In the genomic region with DNA sequence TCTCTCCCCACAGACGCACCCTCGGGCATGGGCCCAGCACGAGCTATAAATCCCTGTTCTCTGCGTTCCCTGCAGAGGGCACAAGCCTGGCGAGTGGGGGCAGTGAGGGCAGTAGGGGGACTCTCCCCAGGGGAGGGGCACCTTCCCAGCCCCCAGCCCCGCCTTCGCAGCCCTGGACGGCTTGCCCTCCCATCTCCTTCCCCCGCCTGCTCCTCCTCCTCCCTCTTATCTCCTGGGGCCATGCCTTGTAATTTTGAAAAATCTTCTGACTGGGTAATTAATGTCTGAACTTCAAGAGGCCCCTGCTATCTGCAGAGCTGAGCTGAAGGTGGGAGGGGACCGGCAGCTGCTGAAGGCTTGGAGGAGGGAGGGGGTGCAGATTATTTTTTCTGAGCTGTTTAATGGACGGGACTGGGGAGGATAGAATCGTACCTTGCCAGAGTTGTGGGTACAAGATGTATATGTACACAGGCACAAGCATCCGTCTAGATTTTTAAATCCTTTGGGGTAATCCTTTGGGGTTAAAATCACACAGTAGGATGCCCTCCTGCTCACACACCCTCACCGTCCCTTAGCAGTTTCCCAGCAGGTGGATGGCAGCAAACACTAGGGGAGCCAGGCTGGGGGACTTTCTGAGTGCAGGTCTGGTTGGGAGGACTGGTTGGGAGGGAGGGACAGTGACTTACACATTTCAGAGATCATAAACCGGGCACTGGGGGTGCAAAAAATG, we compare ENCODE assay signal across 9 cellular contexts.
DNase-seq lines count a peak whose midpoint lies in the region; ATAC-seq and TF ChIP-seq lines count a peak whose summit lies in the region.
"Had no signal": no experiment of that assay in that cellular context is flagged by ENCODE, and none has a peak within 500 bp of the region (broad histone marks: within the 10 kb centered on the region; RNA-seq: fewer than 3 reads in every experiment).

No MANE protein-coding gene starts in this region.

- H3K4me2 ChIP-seq in GM23248 (ENCODE audit: unreplicated experiment), result peak overlapping the region; percentile 64

- in situ Hi-C loops in GM23248 (cut with MboI), result no loop called here

- H3K4me3 ChIP-seq in GM23248 (no peak overlapping the region), esophagus muscularis mucosa (no peak overlapping the region)

- peaks cover 29% of the 10 kb centered on the region for H3F3A ChIP-seq in GM23248 (ENCODE audit: insufficient read depth)

- TF ChIP-seq EP300 in esophagus muscularis mucosa (IDR thresholded peaks at IDR 0.05), result no peak

- peaks cover 7% of the 10 kb centered on the region for H3K36me3 Mint-ChIP-seq in progenitor cell of endocrine pancreas (ENCODE audit: insufficient read depth)
- peaks cover 1% of the 10 kb centered on the region for H3K36me3 Mint-ChIP-seq in activated CD4-positive, alpha-beta T cell treated with anti-CD3 and anti-CD28 coated beads for 36 hours (ENCODE audit: low read depth)

- no peak overlapping the region for H2AFZ ChIP-seq in GM23248

- 0 out of 2 replicates have a peak, but pooled peaks cover 2% of the 10 kb centered on the region for H3K36me3 ChIP-seq in GM23248 (ENCODE audit: low read depth)
- no peaks in the 10 kb centered on the region for H3K36me3 ChIP-seq in esophagus muscularis mucosa

- no peaks in the 10 kb centered on the region for H3K9me3 ChIP-seq in GM23248 (ENCODE audit: low read depth)
- H3K9me3 ChIP-seq in esophagus muscularis mucosa, result no peaks in the 10 kb centered on the region

- peaks cover 69% of the 10 kb centered on the region for H3K4me1 ChIP-seq in GM23248 (ENCODE audit: insufficient read depth)
- peaks cover 59 to 75% (median 69%) of the 10 kb centered on the region in 4 donors for H3K4me1 ChIP-seq in esophagus muscularis mucosa

- peaks cover 64% of the 10 kb centered on the region for H3K4me1 Mint-ChIP-seq in progenitor cell of endocrine pancreas (ENCODE audit: low read depth)
- H3K4me1 Mint-ChIP-seq in activated CD4-positive, alpha-beta T cell treated with anti-CD3 and anti-CD28 coated beads for 36 hours, result peaks cover 35% of the 10 kb centered on the region

- POLR2A ChIA-PET in activated CD4-positive, alpha-beta T cell treated with anti-CD3 and anti-CD28 coated beads for 36 hours (lab: Charles Lee), result no interaction called here

- peak overlapping the region; percentile 72 for H3K9ac ChIP-seq in GM23248

- intact Hi-C loops in esophagus muscularis mucosa (cut with DNase I), result loop anchor here (5.0 kb wide), 1 partner anchor 47 kb away; no protein-coding TSS in a partner anchor
- intact Hi-C loops in activated CD4-positive, alpha-beta T cell treated with anti-CD3 and anti-CD28 coated beads for 36 hours (cut with DNase I, micrococcal nuclease), result no loop called here

- TF ChIP-seq CTCF in esophagus muscularis mucosa (IDR thresholded peaks at IDR 0.05), result no peak
- TF ChIP-seq CTCF in progenitor cell of endocrine pancreas (IDR thresholded peaks at IDR 0.05; ENCODE audit: unreplicated experiment), result peak; percentile 9

- DNase-seq in GM23248 (no peak), NCI-H345 (lab: John Stamatoyannopoulos, UW) (peak; percentile 45), esophagus muscularis mucosa (ENCODE audit: extremely low spot score) (no peak), progenitor cell of endocrine pancreas (ENCODE audit: low spot score, unreplicated experiment) (no peak)
- no peak for DNase-seq in activated CD4-positive, alpha-beta T cell treated with anti-CD3 and anti-CD28 coated beads for 36 hours

- peak overlapping the region; percentile 92 for H3K27ac Mint-ChIP-seq in progenitor cell of endocrine pancreas
- no peak overlapping the region for H3K27ac Mint-ChIP-seq in activated CD4-positive, alpha-beta T cell treated with anti-CD3 and anti-CD28 coated beads for 36 hours
- H3K27ac Mint-ChIP-seq: T-helper 1 cell treated with Interleukin-12 subunit alpha and Interleukin-12 subunit beta and Interleukin-4 antibody, amounts not matched to agents 30 μg/mL and 1 μg/mL, for 36 hours had no signal

- H3K79me2 ChIP-seq in GM23248 (ENCODE audit: insufficient read depth), result peaks cover 61% of the 10 kb centered on the region

- WGBS in GM23248 (ENCODE audit: low coverage in 1 of 2, low lambda C conversion rate in 2 of 2, missing lambda C conversion rate in 2 of 2), 2 experiments, result 77 to 79% methylated on average over 11 to 15 of the region's 15 CpGs
- WGBS in esophagus muscularis mucosa, result 56% methylated on average over 12 of the region's 15 CpGs

- no peak for TF ChIP-seq POLR2A in esophagus muscularis mucosa (IDR thresholded peaks at IDR 0.05; ENCODE audit: low read depth)

- H3K27ac ChIP-seq in GM23248 (peak overlapping the region; percentile 90), esophagus muscularis mucosa (replicated peaks in 1 of 4) (peak overlapping the region; percentile 38 to 70 (median 50))

- CTCF ChIA-PET in activated CD4-positive, alpha-beta T cell treated with anti-CD3 and anti-CD28 coated beads for 36 hours (lab: Charles Lee), result interaction anchor here (0.7 to 1.0 kb wide), 2 partner anchors 22 to 103 kb away, joined by 3 read pairs; no protein-coding TSS in a partner anchor

- ATAC-seq in HG03521 (IDR thresholded peaks at IDR 0.05; ENCODE audit: unreplicated experiment), result no peak
- ATAC-seq in activated CD4-positive, alpha-beta T cell treated with anti-CD3 and anti-CD28 coated beads for 36 hours, result no peak
- ATAC-seq in GM21786 (IDR thresholded peaks at IDR 0.05; ENCODE audit: unreplicated experiment), result no peak
- ATAC-seq in GM21447 (IDR thresholded peaks at IDR 0.05; ENCODE audit: unreplicated experiment), result no peak

- H3K27me3 ChIP-seq in GM23248 (replicated peaks; ENCODE audit: insufficient read depth), result no peaks in the 10 kb centered on the region
- no peaks in the 10 kb centered on the region for H3K27me3 ChIP-seq in esophagus muscularis mucosa

- H3K27me3 Mint-ChIP-seq in progenitor cell of endocrine pancreas, result no peaks in the 10 kb centered on the region
- no peaks in the 10 kb centered on the region for H3K27me3 Mint-ChIP-seq in activated CD4-positive, alpha-beta T cell treated with anti-CD3 and anti-CD28 coated beads for 36 hours

- no peaks in the 10 kb centered on the region for H4K20me1 ChIP-seq in GM23248 (ENCODE audit: insufficient read depth)

- H3K4me3 Mint-ChIP-seq in progenitor cell of endocrine pancreas (ENCODE audit: low read depth), result peak overlapping the region; percentile 71
- H3K4me3 Mint-ChIP-seq in activated CD4-positive, alpha-beta T cell treated with anti-CD3 and anti-CD28 coated beads for 36 hours, result no peak overlapping the region
- H3K4me3 Mint-ChIP-seq: T-helper 1 cell treated with Interleukin-12 subunit alpha and Interleukin-12 subunit beta and Interleukin-4 antibody, amounts not matched to agents 30 μg/mL and 1 μg/mL, for 36 hours had no signal

- H3K9me2 ChIP-seq in GM23248 (ENCODE audit: insufficient read depth), result no peaks in the 10 kb centered on the region

- peaks cover 3% of the 10 kb centered on the region for H3K9me3 Mint-ChIP-seq in progenitor cell of endocrine pancreas (ENCODE audit: low read depth)
- no peaks in the 10 kb centered on the region for H3K9me3 Mint-ChIP-seq in activated CD4-positive, alpha-beta T cell treated with anti-CD3 and anti-CD28 coated beads for 36 hours (ENCODE audit: low read depth)
- H3K9me3 Mint-ChIP-seq: T-helper 1 cell treated with Interleukin-12 subunit alpha and Interleukin-12 subunit beta and Interleukin-4 antibody, amounts not matched to agents 30 μg/mL and 1 μg/mL, for 36 hours had no signal
